Comparison of ENCODE assay signal across 9 cellular contexts in genomic region chr11:122910775-122911174, GRCh38. TPM values are rescaled to one million over a fixed set of nuclear protein-coding genes. Genes with fewer than 3 reads are reported as not detected.
DNase-seq lines count a peak whose midpoint lies in the region; ATAC-seq, FAIRE-seq and TF ChIP-seq lines count a peak whose summit lies in the region.
"Had no signal": no experiment of that assay in that cellular context is flagged by ENCODE, and none has a peak within 500 bp of the region (broad histone marks: within the 10 kb centered on the region; RNA-seq: fewer than 3 reads in every experiment).

No MANE protein-coding gene starts in this region.

- H2AFZ ChIP-seq in endothelial cell of umbilical vein (ENCODE audit: low read depth, low read length) = no peak overlapping the region

- H3K9me3 ChIP-seq in endothelial cell of umbilical vein (replicated peaks; ENCODE audit: control insufficient read depth, insufficient read depth, low read length) (no peaks in the 10 kb centered on the region), small intestine (ENCODE audit: control insufficient read depth, low read depth) (no peaks in the 10 kb centered on the region)

- H3K4me1 ChIP-seq in endothelial cell of umbilical vein (ENCODE audit: control insufficient read depth, extremely low read depth, insufficient read depth, low read length) = peaks cover 3% of the 10 kb centered on the region
- no peaks in the 10 kb centered on the region for H3K4me1 ChIP-seq in small intestine (ENCODE audit: control insufficient read depth in 2 of 2, insufficient read depth in 1 of 2, low read depth in 1 of 2, low read length in 1 of 2)

- H3K9ac ChIP-seq in endothelial cell of umbilical vein (replicated peaks; ENCODE audit: extremely low read depth, insufficient read depth, low read length) = no peak overlapping the region

- H3K36me3 ChIP-seq in endothelial cell of umbilical vein (ENCODE audit: control insufficient read depth in 2 of 2, extremely low read depth in 1 of 2, insufficient read depth in 2 of 2, low read length in 2 of 2) (no peaks in the 10 kb centered on the region), small intestine (ENCODE audit: control insufficient read depth in 2 of 2, insufficient read depth in 2 of 2, low read length in 2 of 2) (no peaks in the 10 kb centered on the region)

- no peaks in the 10 kb centered on the region for H3K27me3 Mint-ChIP-seq in activated CD4-positive, alpha-beta memory T cell treated with anti-CD3 and anti-CD28 coated beads for 36 hours
- H3K27me3 Mint-ChIP-seq in activated CD4-positive, alpha-beta memory T cell treated with anti-CD3 and anti-CD28 coated beads, Interleukin-2, amount 10 ng/mL, durations not matched to agents 7 days and 5 days = no peaks in the 10 kb centered on the region
- no peaks in the 10 kb centered on the region for H3K27me3 Mint-ChIP-seq in activated T-helper 1 cell treated with anti-CD3 and anti-CD28 coated beads, Interleukin-12 subunit alpha, Interleukin-12 subunit beta, Interleukin-2, Interleukin-4 antibody, amounts not matched to agents 30 ng/mL and 10 ng/mL and 1 ng/mL, durations not matched to agents 14 hours and 24 hours and 36 hours (ENCODE audit: insufficient read depth)

- POLR2A ChIA-PET in activated CD4-positive, alpha-beta memory T cell treated with anti-CD3 and anti-CD28 coated beads for 36 hours (lab: Charles Lee) = no interaction called here
- POLR2A ChIA-PET in activated CD4-positive, alpha-beta memory T cell treated with anti-CD3 and anti-CD28 coated beads, Interleukin-2, amount 10 ng/mL, durations not matched to agents 7 days and 5 days (lab: Charles Lee) = no interaction called here
- POLR2A ChIA-PET in endothelial cell of umbilical vein (lab: Charles Lee) = no interaction called here

- CTCF ChIA-PET in activated CD4-positive, alpha-beta memory T cell treated with anti-CD3 and anti-CD28 coated beads for 36 hours (lab: Charles Lee) = interaction anchor here (2.7 kb wide), 1 partner anchor 112 kb away, joined by 17 read pairs; no protein-coding TSS in a partner anchor
- CTCF ChIA-PET in activated CD4-positive, alpha-beta memory T cell treated with anti-CD3 and anti-CD28 coated beads, Interleukin-2, amount 10 ng/mL, durations not matched to agents 7 days and 5 days (lab: Charles Lee) = no interaction called here
- CTCF ChIA-PET in endothelial cell of umbilical vein (lab: Charles Lee) = interaction anchor here (1.3 kb wide), 1 partner anchor 112 kb away, joined by 8 read pairs; no protein-coding TSS in a partner anchor

- no peak overlapping the region for H3K4me2 ChIP-seq in endothelial cell of umbilical vein (ENCODE audit: insufficient read depth, low read length)

- no peaks in the 10 kb centered on the region for H3K79me2 ChIP-seq in endothelial cell of umbilical vein (ENCODE audit: control insufficient read depth, insufficient read depth, low read length)

- H3K27me3 ChIP-seq in endothelial cell of umbilical vein (ENCODE audit: control insufficient read depth in 2 of 2, insufficient read depth in 2 of 2, low read length in 2 of 2) (no peaks in the 10 kb centered on the region), small intestine (ENCODE audit: control insufficient read depth in 2 of 2, insufficient read depth in 2 of 2, low read length in 2 of 2) (no peaks in the 10 kb centered on the region)

- BruUV-seq in endothelial cell of umbilical vein (replicated peaks; lab: Mats Ljungman, UMichigan) = no TSS peak

- H3K4me1 Mint-ChIP-seq in activated CD4-positive, alpha-beta memory T cell treated with anti-CD3 and anti-CD28 coated beads for 36 hours (ENCODE audit: low read depth) = no peaks in the 10 kb centered on the region
- no peaks in the 10 kb centered on the region for H3K4me1 Mint-ChIP-seq in activated CD4-positive, alpha-beta memory T cell treated with anti-CD3 and anti-CD28 coated beads, Interleukin-2, amount 10 ng/mL, durations not matched to agents 7 days and 5 days
- H3K4me1 Mint-ChIP-seq in activated T-helper 1 cell treated with anti-CD3 and anti-CD28 coated beads, Interleukin-12 subunit alpha, Interleukin-12 subunit beta, Interleukin-2, Interleukin-4 antibody, amounts not matched to agents 30 ng/mL and 10 ng/mL and 1 ng/mL, durations not matched to agents 14 hours and 24 hours and 36 hours (ENCODE audit: low read depth) = no peaks in the 10 kb centered on the region

- peak; percentile 17 for DNase-seq in activated CD4-positive, alpha-beta memory T cell treated with anti-CD3 and anti-CD28 coated beads for 36 hours
- no peak for DNase-seq in activated CD4-positive, alpha-beta memory T cell treated with anti-CD3 and anti-CD28 coated beads, Interleukin-2, amount 10 ng/mL, durations not matched to agents 7 days and 5 days
- DNase-seq in NCI-H69 (lab: John Stamatoyannopoulos, UW) (peak; percentile 65), endothelial cell of umbilical vein (ENCODE audit: low read depth, low spot score) (peak; percentile 36), small intestine (peak; percentile 7), KG1 (lab: John Stamatoyannopoulos, UW) (no peak)
- DNase-seq in activated T-helper 1 cell treated with anti-CD3 and anti-CD28 coated beads, Interleukin-12 subunit alpha, Interleukin-12 subunit beta, Interleukin-2, Interleukin-4 antibody, amounts not matched to agents 30 ng/mL and 10 ng/mL and 1 ng/mL, durations not matched to agents 14 hours and 24 hours and 36 hours (ENCODE audit: low spot score) = no peak

- no peak overlapping the region for H3K27ac Mint-ChIP-seq in activated CD4-positive, alpha-beta memory T cell treated with anti-CD3 and anti-CD28 coated beads for 36 hours
- H3K27ac Mint-ChIP-seq in activated CD4-positive, alpha-beta memory T cell treated with anti-CD3 and anti-CD28 coated beads, Interleukin-2, amount 10 ng/mL, durations not matched to agents 7 days and 5 days = no peak overlapping the region
- no peak overlapping the region for H3K27ac Mint-ChIP-seq in activated T-helper 1 cell treated with anti-CD3 and anti-CD28 coated beads, Interleukin-12 subunit alpha, Interleukin-12 subunit beta, Interleukin-2, Interleukin-4 antibody, amounts not matched to agents 30 ng/mL and 10 ng/mL and 1 ng/mL, durations not matched to agents 14 hours and 24 hours and 36 hours

- no peaks in the 10 kb centered on the region for H3K36me3 Mint-ChIP-seq in activated CD4-positive, alpha-beta memory T cell treated with anti-CD3 and anti-CD28 coated beads for 36 hours
- H3K36me3 Mint-ChIP-seq in activated CD4-positive, alpha-beta memory T cell treated with anti-CD3 and anti-CD28 coated beads, Interleukin-2, amount 10 ng/mL, durations not matched to agents 7 days and 5 days (ENCODE audit: low read depth) = no peaks in the 10 kb centered on the region
- no peaks in the 10 kb centered on the region for H3K36me3 Mint-ChIP-seq in activated T-helper 1 cell treated with anti-CD3 and anti-CD28 coated beads, Interleukin-12 subunit alpha, Interleukin-12 subunit beta, Interleukin-2, Interleukin-4 antibody, amounts not matched to agents 30 ng/mL and 10 ng/mL and 1 ng/mL, durations not matched to agents 14 hours and 24 hours and 36 hours (ENCODE audit: low read depth)

- intact Hi-C loops in activated CD4-positive, alpha-beta memory T cell treated with anti-CD3 and anti-CD28 coated beads for 36 hours (cut with micrococcal nuclease) = loop anchor here (1.0 kb wide), 1 partner anchor 113 kb away; no protein-coding TSS in a partner anchor
- intact Hi-C loops in endothelial cell of umbilical vein (cut with micrococcal nuclease) = loop anchor here (1.0 kb wide), 1 partner anchor 113 kb away; no protein-coding TSS in a partner anchor
- intact Hi-C loops in activated T-helper 1 cell treated with anti-CD3 and anti-CD28 coated beads, Interleukin-12 subunit alpha, Interleukin-12 subunit beta, Interleukin-2, Interleukin-4 antibody, amounts not matched to agents 30 ng/mL and 10 ng/mL and 1 ng/mL, durations not matched to agents 14 hours and 24 hours and 36 hours (cut with micrococcal nuclease) = loop anchor here (1.0 kb wide), 2 partner anchors 111 to 144 kb away; no protein-coding TSS in a partner anchor

- H3K9me3 Mint-ChIP-seq in activated CD4-positive, alpha-beta memory T cell treated with anti-CD3 and anti-CD28 coated beads for 36 hours = no peaks in the 10 kb centered on the region
- H3K9me3 Mint-ChIP-seq in activated CD4-positive, alpha-beta memory T cell treated with anti-CD3 and anti-CD28 coated beads, Interleukin-2, amount 10 ng/mL, durations not matched to agents 7 days and 5 days = no peaks in the 10 kb centered on the region
- H3K9me3 Mint-ChIP-seq in activated T-helper 1 cell treated with anti-CD3 and anti-CD28 coated beads, Interleukin-12 subunit alpha, Interleukin-12 subunit beta, Interleukin-2, Interleukin-4 antibody, amounts not matched to agents 30 ng/mL and 10 ng/mL and 1 ng/mL, durations not matched to agents 14 hours and 24 hours and 36 hours = no peaks in the 10 kb centered on the region

- H3K27ac ChIP-seq in endothelial cell of umbilical vein (ENCODE audit: insufficient read depth, low read depth, low read length) = no peak overlapping the region
- no peak overlapping the region for H3K27ac ChIP-seq in small intestine (ENCODE audit: low read depth in 1 of 2, low read length in 1 of 2)

- ATAC-seq in HG03025 (IDR thresholded peaks at IDR 0.05; ENCODE audit: low FRiP score, unreplicated experiment) = no peak
- ATAC-seq: esophagus mucosa had no signal

- H3K4me3 ChIP-seq in endothelial cell of umbilical vein (replicated peaks in 1 of 3; ENCODE audit: insufficient read depth in 1 of 3, low read depth in 1 of 3, low read length in 3 of 3) (no peak overlapping the region), small intestine (ENCODE audit: low read depth in 1 of 2, low read length in 2 of 2) (no peak overlapping the region)

- H3K9me1 ChIP-seq in endothelial cell of umbilical vein (replicated peaks; ENCODE audit: control insufficient read depth, extremely low read depth, insufficient read depth, low read length) = no peaks in the 10 kb centered on the region

- 54 to 65% (median 63%) methylated on average over 4 of the region's 4 CpGs for WGBS in small intestine, 3 donors

- dilution Hi-C loops in endothelial cell of umbilical vein (cut with MboI; ENCODE audit: extremely low pct_ligation_motif_present, low sequenced_read_pairs) = no loop called here

- no peak overlapping the region for H3K4me3 Mint-ChIP-seq in activated CD4-positive, alpha-beta memory T cell treated with anti-CD3 and anti-CD28 coated beads for 36 hours
- H3K4me3 Mint-ChIP-seq in activated CD4-positive, alpha-beta memory T cell treated with anti-CD3 and anti-CD28 coated beads, Interleukin-2, amount 10 ng/mL, durations not matched to agents 7 days and 5 days = no peak overlapping the region
- H3K4me3 Mint-ChIP-seq in activated T-helper 1 cell treated with anti-CD3 and anti-CD28 coated beads, Interleukin-12 subunit alpha, Interleukin-12 subunit beta, Interleukin-2, Interleukin-4 antibody, amounts not matched to agents 30 ng/mL and 10 ng/mL and 1 ng/mL, durations not matched to agents 14 hours and 24 hours and 36 hours = no peak overlapping the region

- TF ChIP-seq CTCF in endothelial cell of umbilical vein (IDR thresholded peaks at IDR 0.05; ENCODE audit: extremely low read depth in 1 of 2, insufficient read depth in 1 of 2, low read depth in 1 of 2, low read length in 2 of 2) = peak in 1 of 2 donors; percentile 8

- FAIRE-seq in endothelial cell of umbilical vein (lab: Jason Lieb, UNC) = no peak
- no peak for FAIRE-seq in small intestine (lab: Jason Lieb, UNC)

- no peak for TF ChIP-seq POLR2A in endothelial cell of umbilical vein (IDR thresholded peaks at IDR 0.05; ENCODE audit: low read depth, low read length)

- no peaks in the 10 kb centered on the region for H4K20me1 ChIP-seq in endothelial cell of umbilical vein (replicated peaks; ENCODE audit: control insufficient read depth, extremely low read depth, insufficient read depth, low read length)

RNA-seq across cellular contexts. Expression of gene JHY, which starts 28.2 kb away (rescaled TPM):
- total RNA-seq in activated CD4-positive, alpha-beta memory T cell treated with anti-CD3 and anti-CD28 coated beads for 36 hours = 1 to 10 TPM; 1.6 to 1.7 TPM
- 1 to 10 TPM; 1.7 to 2.1 TPM for total RNA-seq in activated CD4-positive, alpha-beta memory T cell treated with anti-CD3 and anti-CD28 coated beads, Interleukin-2, amount 10 ng/mL, durations not matched to agents 7 days and 5 days
- total RNA-seq in endothelial cell of umbilical vein = 3.9 and 4.6 TPM in 2 replicates
- polyA plus RNA-seq in endothelial cell of umbilical vein = 1.3 and 1.8 TPM in 2 replicates
- 3.1 and 3.2 TPM in 2 replicates for polyA plus RNA-seq in endothelial cell of umbilical vein (2011; cell fraction: cytosol; rRNA removed)
- 3.2 and 4.2 TPM in 2 replicates for polyA plus RNA-seq in endothelial cell of umbilical vein (2011; cell fraction: nucleus; rRNA removed)
- polyA plus RNA-seq in endothelial cell of umbilical vein (2012) = 4.0 and 4.2 TPM in 2 replicates
- polyA minus RNA-seq in endothelial cell of umbilical vein = 2.1 and 2.3 TPM in 2 replicates
- polyA minus RNA-seq in endothelial cell of umbilical vein (2011; cell fraction: cytosol; rRNA and poly(A)+ RNA removed) = not detected
- 3.6 and 4.9 TPM in 2 replicates for polyA minus RNA-seq in endothelial cell of umbilical vein (2011; cell fraction: nucleus; rRNA and poly(A)+ RNA removed)
- polyA plus RNA-seq in small intestine = 1 to 10 TPM; 1.3 to 1.8 (median 1.4) TPM
- 0.71 and 0.91 TPM in 2 replicates for total RNA-seq in activated T-helper 1 cell treated with anti-CD3 and anti-CD28 coated beads, Interleukin-12 subunit alpha, Interleukin-12 subunit beta, Interleukin-2, Interleukin-4 antibody, amounts not matched to agents 30 ng/mL and 10 ng/mL and 1 ng/mL, durations not matched to agents 14 hours and 24 hours and 36 hours

Comparison
In these comparisons a context has a peak if more than half of its experiments do, and no peak if none do; other contexts are left out.
1. DNase-seq: peak in activated CD4-positive, alpha-beta memory T cell treated with anti-CD3 and anti-CD28 coated beads for 36 hours (single experiment), NCI-H69 (single experiment), endothelial cell of umbilical vein (single experiment) and small intestine (single experiment); none in activated CD4-positive, alpha-beta memory T cell treated with anti-CD3 and anti-CD28 coated beads, Interleukin-2, amount 10 ng/mL, durations not matched to agents 7 days and 5 days (single experiment), activated T-helper 1 cell treated with anti-CD3 and anti-CD28 coated beads, Interleukin-12 subunit alpha, Interleukin-12 subunit beta, Interleukin-2, Interleukin-4 antibody, amounts not matched to agents 30 ng/mL and 10 ng/mL and 1 ng/mL, durations not matched to agents 14 hours and 24 hours and 36 hours (single experiment) and KG1 (single experiment).